ENCODE assay signal across 29 cellular contexts in genomic region chr1:243431591-243431990, GRCh38.
"Had no signal": no experiment of that assay in that cellular context is flagged by ENCODE, and none has a peak within 500 bp of the region (broad histone marks: within the 10 kb centered on the region; RNA-seq: fewer than 3 reads in every experiment).

No MANE protein-coding gene starts in this region.

- H3K27me3 Mint-ChIP-seq: progenitor cell of endocrine pancreas; stimulated activated naive B cell treated with anti-CD40 and anti-IgM and Interleukin-4, amounts not matched to agents 10 μg/mL and 1 μg/mL and 100 μg/mL, for 72 hours; stimulated activated naive CD8-positive, alpha-beta T cell treated with anti-CD3 and anti-CD28 coated beads, Interleukin-15, Interleukin-2, amounts not matched to agents 100 ng/mL and 50 ng/mL, for 24 hours; type B pancreatic cell had no signal

- H2AFZ ChIP-seq: neural progenitor cell, parathyroid adenoma had no signal

- H3K36me3 ChIP-seq: neural progenitor cell, ovary, right lobe of liver, transverse colon, uterus had no signal

- H3K27me3 ChIP-seq: neural progenitor cell, ovary, right lobe of liver, sigmoid colon, suprapubic skin, testis, tibial artery, transverse colon, upper lobe of right lung, uterus had no signal

- H3K4me1 Mint-ChIP-seq: natural killer cell; stimulated activated effector memory CD8-positive, alpha-beta T cell treated with anti-CD3 and anti-CD28 coated beads, Interleukin-12 subunit alpha, Interleukin-12 subunit beta, amount 100 ng/mL, for 72 hours; stimulated activated naive B cell treated with anti-CD40 and anti-IgM and Interleukin-4, amounts not matched to agents 10 μg/mL and 1 μg/mL and 100 μg/mL, for 72 hours had no signal

- H3K27ac Mint-ChIP-seq: natural killer cell; nephron; neural progenitor cell; progenitor cell of endocrine pancreas; stimulated activated effector memory CD8-positive, alpha-beta T cell treated with anti-CD3 and anti-CD28 coated beads, Interleukin-12 subunit alpha, Interleukin-12 subunit beta, amount 100 ng/mL, for 72 hours; stimulated activated naive B cell treated with anti-CD40 and anti-IgM and Interleukin-4, amounts not matched to agents 10 μg/mL and 1 μg/mL and 100 μg/mL, for 72 hours; type B pancreatic cell had no signal

- H3K4me1 ChIP-seq: neural progenitor cell, psoas muscle, sigmoid colon, suprapubic skin, testis, transverse colon, upper lobe of right lung, uterus had no signal

- H3K9ac ChIP-seq: neural progenitor cell, parathyroid adenoma had no signal

- H3K27ac ChIP-seq: neural progenitor cell, ovary, parathyroid adenoma, psoas muscle, right lobe of liver, sigmoid colon, suprapubic skin, testis, tibial artery, transverse colon, upper lobe of right lung, uterus had no signal

- H3K4me2 ChIP-seq: neural progenitor cell had no signal

- H3K79me2 ChIP-seq: parathyroid adenoma had no signal

- H3K4me3 Mint-ChIP-seq: natural killer cell; nephron; neural progenitor cell; stimulated activated effector memory CD8-positive, alpha-beta T cell treated with anti-CD3 and anti-CD28 coated beads, Interleukin-12 subunit alpha, Interleukin-12 subunit beta, amount 100 ng/mL, for 72 hours; stimulated activated naive B cell treated with anti-CD40 and anti-IgM and Interleukin-4, amounts not matched to agents 10 μg/mL and 1 μg/mL and 100 μg/mL, for 72 hours; stimulated activated naive CD8-positive, alpha-beta T cell treated with anti-CD3 and anti-CD28 coated beads, Interleukin-15, Interleukin-2, amounts not matched to agents 100 ng/mL and 50 ng/mL, for 24 hours; type B pancreatic cell had no signal

- H3K9me3 ChIP-seq: ovary, psoas muscle, right lobe of liver, sigmoid colon, suprapubic skin, testis, tibial artery, transverse colon, upper lobe of right lung, uterus had no signal

- DNase-seq: natural killer cell; occipital lobe; ovary; posterior cingulate gyrus; psoas muscle; right cardiac atrium; right lobe of liver; sigmoid colon; small intestine; stimulated activated CD4-positive, alpha-beta T cell treated with anti-CD3 and anti-CD28 coated beads, Interleukin-15, amount 100 ng/mL, for 24 hours; stimulated activated CD4-positive, alpha-beta T cell treated with anti-CD3 and anti-CD28 coated beads, Interleukin-2, amount 100 ng/mL, for 24 hours; stimulated activated CD4-positive, alpha-beta T cell treated with anti-CD3 and anti-CD28 coated beads, Interleukin-2, amount 100 ng/mL, for 48 hours; stimulated activated CD4-positive, alpha-beta T cell treated with anti-CD3 and anti-CD28 coated beads, Interleukin-4, amount 100 ng/mL, for 24 hours; stimulated activated naive B cell treated with anti-CD40 and anti-IgM and Interleukin-4, amounts not matched to agents 10 μg/mL and 1 μg/mL and 100 μg/mL, for 72 hours; stimulated activated naive CD4-positive, alpha-beta T cell treated with Interleukin-2 at 50 U/mL for 16 hours; substantia nigra; testis; tibial artery; transverse colon; upper lobe of right lung; uterus had no signal

- ATAC-seq: natural killer cell; psoas muscle; right cardiac atrium; right lobe of liver; stimulated activated effector memory CD8-positive, alpha-beta T cell treated with anti-CD3 and anti-CD28 coated beads, Interleukin-12 subunit alpha, Interleukin-12 subunit beta, amount 100 ng/mL, for 72 hours; stimulated activated naive B cell treated with anti-CD40 and anti-IgM and Interleukin-4, amounts not matched to agents 10 μg/mL and 1 μg/mL and 100 μg/mL, for 72 hours; upper lobe of right lung had no signal

- H3K9me3 Mint-ChIP-seq: natural killer cell; nephron; stimulated activated effector memory CD8-positive, alpha-beta T cell treated with anti-CD3 and anti-CD28 coated beads, Interleukin-12 subunit alpha, Interleukin-12 subunit beta, amount 100 ng/mL, for 72 hours; stimulated activated naive CD8-positive, alpha-beta T cell treated with anti-CD3 and anti-CD28 coated beads, Interleukin-15, Interleukin-2, amounts not matched to agents 100 ng/mL and 50 ng/mL, for 24 hours; type B pancreatic cell had no signal

- H3K4me3 ChIP-seq: neural progenitor cell, ovary, psoas muscle, right lobe of liver, sigmoid colon, suprapubic skin, testis, tibial artery, transverse colon, upper lobe of right lung, uterus had no signal
